1 cellular context compared by ENCODE assay signal in genomic region chr1:214044438-214045214, GRCh38.
TF ChIP-seq lines count a peak whose summit lies in the region.

No MANE protein-coding gene starts in this region.

TF ChIP-seq in HepG2, 621 proteins besides CTCF, POLR2A, EP300 and RAD21 (continued from another document):
- TF ChIP-seq SKIL (CRISPR knock-in tag; IDR thresholded peaks at IDR 0.05; ENCODE audit: borderline replicate concordance) (peak; percentile 35; the same call in 1 of the 2 replicates), ZNF432 (CRISPR knock-in tag; IDR thresholded peaks at IDR 0.05; ENCODE audit: borderline replicate concordance) (no peak), TFE3 (CRISPR knock-in tag; IDR thresholded peaks at IDR 0.05) (no peak), ZNF275 (CRISPR knock-in tag; IDR thresholded peaks at IDR 0.05; ENCODE audit: borderline replicate concordance) (no peak), NFE2L2 (IDR thresholded peaks at IDR 0.05; ENCODE audit: low read length) (no peak), SAFB2 (CRISPR knock-in tag; IDR thresholded peaks at IDR 0.05; ENCODE audit: borderline replicate concordance, low read depth) (no peak), ZNF251 (CRISPR knock-in tag; IDR thresholded peaks at IDR 0.05) (no peak), GTF3A (CRISPR knock-in tag; conservative IDR thresholded peaks at IDR 0.05) (no peak), ZFP62 (CRISPR knock-in tag; IDR thresholded peaks at IDR 0.05) (no peak), ZNF138 (CRISPR knock-in tag; IDR thresholded peaks at IDR 0.05; ENCODE audit: low read depth) (no peak), HDAC1 (CRISPR knock-in tag; IDR thresholded peaks at IDR 0.05) (no peak), LRRFIP1 (CRISPR knock-in tag; conservative IDR thresholded peaks at IDR 0.05) (no peak), SOX6 (IDR thresholded peaks at IDR 0.05) (no peak), SOX6 (CRISPR knock-in tag; IDR thresholded peaks at IDR 0.05) (peak; percentile 89), ZNF143 (CRISPR knock-in tag; IDR thresholded peaks at IDR 0.05) (no peak), ZNF230 (CRISPR knock-in tag; IDR thresholded peaks at IDR 0.05) (no peak), ZNF672 (CRISPR knock-in tag; IDR thresholded peaks at IDR 0.05) (no peak), ZNF674 (CRISPR knock-in tag; IDR thresholded peaks at IDR 0.05; ENCODE audit: low read depth) (no peak), KDM4B (CRISPR knock-in tag; IDR thresholded peaks at IDR 0.05) (no peak)
